ENCODE assay signal across 8 cellular contexts in the genomic region with DNA sequence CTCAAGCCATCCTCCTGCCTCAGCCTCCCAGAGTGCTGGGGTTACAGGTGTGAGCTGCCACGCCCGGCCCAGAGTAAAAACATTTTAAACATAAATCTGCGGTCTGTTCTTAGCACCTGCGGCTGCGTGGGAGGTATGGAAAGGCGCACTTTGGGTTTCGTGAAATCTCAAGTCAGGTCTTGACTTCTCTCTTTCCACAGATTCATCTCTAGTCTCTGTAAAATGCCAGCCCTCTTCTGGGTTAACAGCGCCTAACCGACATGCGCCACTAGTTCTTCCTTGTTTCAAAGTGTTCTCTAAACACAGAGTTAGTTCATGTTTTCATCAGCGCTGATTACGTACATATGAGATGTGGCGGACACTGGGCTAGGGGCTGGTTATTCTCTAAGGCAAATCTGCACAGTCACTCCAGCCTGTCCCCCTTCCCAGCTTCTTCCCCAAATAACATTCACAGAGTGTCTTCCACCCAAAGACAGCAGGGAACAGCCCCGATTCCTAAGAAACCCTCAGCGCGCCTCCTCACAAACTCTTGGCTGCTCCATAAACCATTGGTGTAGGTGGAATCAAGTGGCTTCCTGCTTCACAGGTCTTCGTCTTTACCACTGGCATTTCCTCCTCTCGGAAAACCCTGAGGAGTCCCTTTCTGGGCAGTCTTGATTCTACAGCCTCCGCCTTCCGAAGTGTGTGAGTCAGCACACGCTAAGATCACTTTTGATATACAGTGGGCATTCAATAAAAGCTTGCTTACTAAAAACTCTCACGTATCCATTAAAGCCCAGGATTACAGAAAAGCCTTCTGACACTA. TPM values are rescaled to one million over a fixed set of nuclear protein-coding genes. Genes with fewer than 3 reads are reported as not detected.
DNase-seq lines count a peak whose midpoint lies in the region; ATAC-seq, FAIRE-seq and TF ChIP-seq lines count a peak whose summit lies in the region.

No MANE protein-coding gene starts in this region.

- no peaks in the 10 kb centered on the region for H3K9me2 ChIP-seq in SU-DHL-6 (replicated peaks; ENCODE audit: insufficient read depth, low read length)

- no peaks in the 10 kb centered on the region for H3K27me3 ChIP-seq in SU-DHL-6 (ENCODE audit: low read length)
- H3K27me3 ChIP-seq in astrocyte (ENCODE audit: insufficient read depth, low read length): no peaks in the 10 kb centered on the region

- H3K27ac ChIP-seq in SU-DHL-6 (ENCODE audit: low read depth, low read length): peak overlapping the region; percentile 62
- peak overlapping the region; percentile 89 for H3K27ac ChIP-seq in astrocyte (ENCODE audit: low read depth, low read length)

- peak overlapping the region; percentile 98 for H2AFZ ChIP-seq in SU-DHL-6 (ENCODE audit: low read depth, low read length, severe bottlenecking)
- peak overlapping the region; percentile 42 for H2AFZ ChIP-seq in astrocyte (ENCODE audit: low read depth, low read length)

- peaks cover 55% of the 10 kb centered on the region for H3K79me2 ChIP-seq in SU-DHL-6 (ENCODE audit: insufficient read depth, low read length)
- H3K79me2 ChIP-seq in astrocyte (ENCODE audit: insufficient read depth, low read length): peaks cover 51% of the 10 kb centered on the region

- H3K9me3 Mint-ChIP-seq in astrocyte (ENCODE audit: unreplicated experiment): peaks cover 1% of the 10 kb centered on the region

- H3K4me3 ChIP-seq in SU-DHL-6 (ENCODE audit: insufficient read depth, low read length, poor library complexity, severe bottlenecking) (peak overlapping the region; percentile 90), astrocyte (ENCODE audit: insufficient read depth, low read depth, low read length) (peak overlapping the region; percentile 75)

- peak overlapping the region; percentile 97 for H3K27ac Mint-ChIP-seq in astrocyte (ENCODE audit: unreplicated experiment)

- ATAC-seq in GM18867 (IDR thresholded peaks at IDR 0.05; ENCODE audit: unreplicated experiment): peak; percentile 54
- ATAC-seq in HG03558 (IDR thresholded peaks at IDR 0.05; ENCODE audit: extremely low read depth, unreplicated experiment): peak; percentile 41

- H4K20me1 ChIP-seq in SU-DHL-6 (ENCODE audit: low read depth, low read length): no peaks in the 10 kb centered on the region; the same call in 1 of the 2 replicates
- H4K20me1 ChIP-seq in astrocyte (ENCODE audit: insufficient read depth, low read length): peaks cover 3% of the 10 kb centered on the region

- DNase-seq in 8988T (peak; percentile 42), astrocyte (ENCODE audit: low read depth) (peak; percentile 95), iPS-NIHi7 (ENCODE audit: extremely low spot score) (peak; percentile 33), KG1 (lab: John Stamatoyannopoulos, UW) (no peak)
- DNase-seq in stimulated activated CD4-positive, alpha-beta T cell treated with anti-CD3 and anti-CD28 coated beads, Interleukin-15, amount 100 ng/mL, for 24 hours: peak; percentile 86

- peaks cover 10% of the 10 kb centered on the region for H3K4me1 ChIP-seq in astrocyte (ENCODE audit: insufficient read depth, low read length)

- H3K36me3 ChIP-seq in SU-DHL-6 (ENCODE audit: low read length): no peaks in the 10 kb centered on the region
- H3K36me3 ChIP-seq in astrocyte (ENCODE audit: insufficient read depth, low read length): no peaks in the 10 kb centered on the region

- peak overlapping the region; percentile 84 for H3K9ac ChIP-seq in SU-DHL-6 (ENCODE audit: low read length)
- H3K9ac ChIP-seq in astrocyte (ENCODE audit: low read length): peak overlapping the region; percentile 95

- H3F3A ChIP-seq in SU-DHL-6 (ENCODE audit: insufficient read depth): no peaks in the 10 kb centered on the region; the same call in 1 of the 2 replicates

- H3K36me3 Mint-ChIP-seq in astrocyte (ENCODE audit: low read depth, unreplicated experiment): peaks cover 7% of the 10 kb centered on the region

- peak overlapping the region; percentile 88 for H3K4me3 Mint-ChIP-seq in astrocyte (ENCODE audit: unreplicated experiment)

- H3K4me2 ChIP-seq in SU-DHL-6 (ENCODE audit: low read depth, low read length, poor library complexity, severe bottlenecking): peak overlapping the region; percentile 84
- peak overlapping the region; percentile 86 for H3K4me2 ChIP-seq in astrocyte (ENCODE audit: low read length)

- no peaks in the 10 kb centered on the region for H3K9me3 ChIP-seq in SU-DHL-6 (ENCODE audit: insufficient read depth, low read length)
- H3K9me3 ChIP-seq in astrocyte (ENCODE audit: insufficient read depth, low read depth, low read length): no peaks in the 10 kb centered on the region

- H3K4me1 Mint-ChIP-seq in astrocyte (ENCODE audit: low read depth, unreplicated experiment): peaks cover 19% of the 10 kb centered on the region

- TF ChIP-seq CTCF in SU-DHL-6 (IDR thresholded peaks at IDR 0.05; ENCODE audit: insufficient read depth, low read length, poor library complexity, severe bottlenecking): no peak
- TF ChIP-seq CTCF in astrocyte (IDR thresholded peaks at IDR 0.05; ENCODE audit: insufficient read depth, low read depth, low read length): no peak

- FAIRE-seq in astrocyte (lab: Jason Lieb, UNC): peak; percentile 47

- no peaks in the 10 kb centered on the region for H3K27me3 Mint-ChIP-seq in astrocyte (ENCODE audit: low read depth, unreplicated experiment)

RNA-seq across cellular contexts. Expression of gene PARP4, which starts 1.4 kb away (rescaled TPM):
- 55.7 and 59.1 TPM in 2 replicates for total RNA-seq in astrocyte
